In genomic region chr1:247487057-247487456, GRCh38 we compare ENCODE assay signal across 1 cellular context.
TF ChIP-seq lines count a peak whose summit lies in the region.

No MANE protein-coding gene starts in this region.

TF ChIP-seq in H1, 55 proteins besides CTCF, POLR2A, EP300 and RAD21:
- no peak for TF ChIP-seq HDAC6 (IDR thresholded peaks at IDR 0.05; ENCODE audit: low read depth, low read length)
- TF ChIP-seq CREB1 (IDR thresholded peaks at IDR 0.05): no peak
- TF ChIP-seq CEBPB (IDR thresholded peaks at IDR 0.05; ENCODE audit: low read depth, low read length): no peak
- no peak for TF ChIP-seq CHD1 (IDR thresholded peaks at IDR 0.05; ENCODE audit: low read depth, low read length)
- no peak for TF ChIP-seq CHD7 (IDR thresholded peaks at IDR 0.05; ENCODE audit: insufficient replicate concordance, low read length)
- no peak for TF ChIP-seq TAF7 (optimal IDR thresholded peaks at IDR 0.05; ENCODE audit: borderline replicate concordance, low read depth, low read length)
- TF ChIP-seq SP1 (IDR thresholded peaks at IDR 0.05; ENCODE audit: low read depth, low read length): no peak
- TF ChIP-seq TAF1 (IDR thresholded peaks at IDR 0.05; ENCODE audit: low read depth, low read length): no peak
- no peak for TF ChIP-seq EGR1 (IDR thresholded peaks at IDR 0.05; ENCODE audit: borderline replicate concordance, low read depth, low read length)
- TF ChIP-seq KDM5A (IDR thresholded peaks at IDR 0.05; ENCODE audit: low read length): no peak
- TF ChIP-seq TEAD4 (IDR thresholded peaks at IDR 0.05; ENCODE audit: low read depth, low read length): no peak
- no peak for TF ChIP-seq BCL11A (IDR thresholded peaks at IDR 0.05; ENCODE audit: low read depth in 2 of 2, low read length in 2 of 2)
- TF ChIP-seq POU5F1 (IDR thresholded peaks at IDR 0.05; ENCODE audit: low read depth, low read length): no peak
- TF ChIP-seq CTBP2 (IDR thresholded peaks at IDR 0.05; ENCODE audit: borderline replicate concordance, insufficient read depth, insufficient read length, low read length): no peak
- TF ChIP-seq FOSL1 (IDR thresholded peaks at IDR 0.05; ENCODE audit: insufficient read depth, low read depth, low read length): no peak
- TF ChIP-seq GABPA (IDR thresholded peaks at IDR 0.05; ENCODE audit: borderline replicate concordance, insufficient read depth, low read length): no peak
- no peak for TF ChIP-seq ATF2 (IDR thresholded peaks at IDR 0.05; ENCODE audit: low read length)
